In the genomic region with DNA sequence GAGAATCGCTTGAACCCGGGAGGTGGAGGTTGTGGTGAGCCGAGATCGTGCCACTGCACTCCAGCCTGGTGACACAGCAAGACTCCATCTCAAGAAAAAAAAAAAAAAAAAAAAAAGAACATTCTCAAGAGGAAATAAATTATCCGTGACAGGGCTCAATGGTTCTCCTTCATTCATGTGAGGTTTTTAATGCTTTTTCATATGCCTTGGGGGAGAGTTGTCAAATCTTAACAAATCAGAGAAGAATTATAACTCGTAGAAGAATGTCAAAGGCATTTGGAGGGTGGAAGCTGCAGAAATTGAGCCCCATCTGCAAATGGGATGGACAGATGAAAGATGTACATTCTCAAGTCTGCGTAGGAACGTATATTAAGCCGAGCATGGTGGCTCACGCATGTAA, we compare ENCODE assay signal across 15 cellular contexts. TPM values are rescaled to one million over a fixed set of nuclear protein-coding genes. Genes with fewer than 3 reads are reported as not detected.
"Had no signal": no experiment of that assay in that cellular context is flagged by ENCODE, and none has a peak within 500 bp of the region (broad histone marks: within the 10 kb centered on the region; RNA-seq: fewer than 3 reads in every experiment).

No MANE protein-coding gene starts in this region.

- H3K4me3 Mint-ChIP-seq: activated naive CD8-positive, alpha-beta T cell treated with anti-CD3 and anti-CD28 coated beads for 36 hours; activated T-helper 1 cell treated with anti-CD3 and anti-CD28 coated beads, Interleukin-12 subunit alpha, Interleukin-12 subunit beta, Interleukin-2, Interleukin-4 antibody, amounts not matched to agents 30 ng/mL and 10 ng/mL and 1 ng/mL, durations not matched to agents 14 hours and 24 hours and 36 hours; central memory CD8-positive, alpha-beta T cell; naive B cell had no signal

- ATAC-seq: pancreas, upper lobe of right lung had no signal

- H3K4me1 Mint-ChIP-seq: activated naive CD8-positive, alpha-beta T cell treated with anti-CD3 and anti-CD28 coated beads for 36 hours; central memory CD8-positive, alpha-beta T cell; naive B cell had no signal

- H3K9me3 Mint-ChIP-seq: activated naive CD8-positive, alpha-beta T cell treated with anti-CD3 and anti-CD28 coated beads for 36 hours; activated T-helper 1 cell treated with anti-CD3 and anti-CD28 coated beads, Interleukin-12 subunit alpha, Interleukin-12 subunit beta, Interleukin-2, Interleukin-4 antibody, amounts not matched to agents 30 ng/mL and 10 ng/mL and 1 ng/mL, durations not matched to agents 14 hours and 24 hours and 36 hours; central memory CD8-positive, alpha-beta T cell; naive B cell had no signal

- H3K27ac Mint-ChIP-seq: activated naive CD8-positive, alpha-beta T cell treated with anti-CD3 and anti-CD28 coated beads for 36 hours; activated T-helper 1 cell treated with anti-CD3 and anti-CD28 coated beads, Interleukin-12 subunit alpha, Interleukin-12 subunit beta, Interleukin-2, Interleukin-4 antibody, amounts not matched to agents 30 ng/mL and 10 ng/mL and 1 ng/mL, durations not matched to agents 14 hours and 24 hours and 36 hours; naive B cell had no signal

- H3K27me3 ChIP-seq: brain microvascular endothelial cell, hepatocyte, pancreas, stomach, testis, upper lobe of right lung had no signal

- H3K36me3 ChIP-seq: brain microvascular endothelial cell, esophagus muscularis mucosa, left ventricle myocardium inferior, pancreas, stomach, upper lobe of right lung had no signal

- H3K4me3 ChIP-seq: coronary artery, esophagus muscularis mucosa, hepatocyte, left ventricle myocardium inferior, pancreas, stomach, testis, upper lobe of right lung had no signal

- H3K36me3 Mint-ChIP-seq: activated naive CD8-positive, alpha-beta T cell treated with anti-CD3 and anti-CD28 coated beads for 36 hours; naive B cell had no signal

- DNase-seq: activated CD4-positive, CD25-positive, alpha-beta regulatory T cell treated with anti-CD3 and anti-CD28 coated beads, Interleukin-2, amount 50 U/mL, for 72 hours; activated naive CD8-positive, alpha-beta T cell treated with anti-CD3 and anti-CD28 coated beads for 36 hours; brain microvascular endothelial cell; left ventricle myocardium inferior; naive B cell; pancreas; stimulated activated CD4-positive, alpha-beta T cell treated with anti-CD3 and anti-CD28 coated beads, Interleukin-2, amount 100 ng/mL, for 24 hours; stomach; testis; upper lobe of right lung had no signal

- H3K27ac ChIP-seq: brain microvascular endothelial cell, coronary artery, esophagus muscularis mucosa, hepatocyte, left ventricle myocardium inferior, pancreas, stomach, testis, upper lobe of right lung had no signal

- H3K9me3 ChIP-seq: esophagus muscularis mucosa, left ventricle myocardium inferior, pancreas, stomach, testis, upper lobe of right lung had no signal

RNA-seq across cellular contexts. Expression of a gene that starts 34.8 kb away (rescaled TPM):
- total RNA-seq: activated naive CD8-positive, alpha-beta T cell treated with anti-CD3 and anti-CD28 coated beads for 36 hours had no signal
